Comparison of ENCODE assay signal across 8 cellular contexts in genomic region chr21:33403128-33403785, GRCh38. TPM values are rescaled to one million over a fixed set of nuclear protein-coding genes. Genes with fewer than 3 reads are reported as not detected.
DNase-seq lines count a peak whose midpoint lies in the region; ATAC-seq and TF ChIP-seq lines count a peak whose summit lies in the region.

Gene IFNGR2, plus strand, starts transcription at chr21:33403413. Its CDS starts 131 bp downstream, at chr21:33403544.

- H3K9me3 Mint-ChIP-seq in nephron, result no peaks in the 10 kb centered on the region

- DNase-seq in AG04450 (ENCODE audit: low read depth, low spot score) (no peak), NAMALWA (ENCODE audit: low spot score) (peak; percentile 53), activated T-helper 1 cell treated with Interleukin-2 at 50 U/mL for 16 hours (ENCODE audit: low read depth) (peak; percentile 41), fibroblast of pulmonary artery (ENCODE audit: low read depth) (peak; percentile 33), uterus (peak in 1 of 2 donors; percentile 48), NCI-H187 (lab: John Stamatoyannopoulos, UW) (no peak)

- peak; percentile 40 for ATAC-seq in GM19023 (IDR thresholded peaks at IDR 0.05; ENCODE audit: unreplicated experiment)

- TF ChIP-seq CTCF in AG04450 (IDR thresholded peaks at IDR 0.05; ENCODE audit: low read depth, low read length) (no peak), fibroblast of pulmonary artery (IDR thresholded peaks at IDR 0.05; ENCODE audit: low read length, missing control alignments) (no peak), nephron (IDR thresholded peaks at IDR 0.05; ENCODE audit: unreplicated experiment in 3 of 3) (no peak), uterus (IDR thresholded peaks at IDR 0.05) (no peak)

- CTCF ChIA-PET in AG04450 (lab: Charles Lee), result interaction anchor here (2.1 kb wide), 1 partner anchor 203 kb away, joined by 7 read pairs; no protein-coding TSS in a partner anchor

- H3K4me3 ChIP-seq in AG04450 (ENCODE audit: low read depth, low read length), result peak within 1 kb of the TSS; percentile 81
- H3K4me3 ChIP-seq in fibroblast of pulmonary artery (replicated peaks; ENCODE audit: low read depth, low read length), result peak within 1 kb of the TSS; percentile 83
- peak within 1 kb of the TSS; percentile 60 to 91 for H3K4me3 ChIP-seq in uterus

- peak within 1 kb of the TSS; percentile 95 to 96 (median 96) for H3K4me3 Mint-ChIP-seq in nephron

- H3K27ac Mint-ChIP-seq in nephron, result peak within 1 kb of the TSS; percentile 94 to 97 (median 97)

- H3K9me3 ChIP-seq in AG04450 (ENCODE audit: control insufficient read depth, insufficient read depth, low read length), result no peaks in the 10 kb centered on the region; the same call in 1 of the 2 replicates
- H3K9me3 ChIP-seq in uterus, result no peaks in the 10 kb centered on the region

- peaks cover 8% of the 10 kb centered on the region for H3K27me3 Mint-ChIP-seq in nephron (ENCODE audit: low read depth)

- no peaks in the 10 kb centered on the region for H3K36me3 ChIP-seq in uterus

- POLR2A ChIA-PET in AG04450 (lab: Yijun Ruan, JAX), result no interaction called here

- peaks cover 17% of the 10 kb centered on the region for H3K4me1 Mint-ChIP-seq in nephron

- peak within 1 kb of the TSS; percentile 75 for H3K27ac ChIP-seq in AG04450 (ENCODE audit: low read depth, low read length)
- peak within 1 kb of the TSS; percentile 83 to 93 for H3K27ac ChIP-seq in uterus

- intact Hi-C loops in uterus (cut with DNase I; ENCODE audit: low total_unique reads), result no loop called here

- H3K27me3 ChIP-seq in AG04450 (ENCODE audit: control insufficient read depth, insufficient read depth, low read length) (no peaks in the 10 kb centered on the region), uterus (no peaks in the 10 kb centered on the region)

- no peaks in the 10 kb centered on the region for H3K4me1 ChIP-seq in uterus

- peaks cover 7% of the 10 kb centered on the region for H3K36me3 Mint-ChIP-seq in nephron (ENCODE audit: low read depth)

- peak in 1 of 2 donors; percentile 40 for TF ChIP-seq POLR2A in uterus (IDR thresholded peaks at IDR 0.05)

RNA-seq across cellular contexts. Expression of gene IFNGR2, which starts in this region (rescaled TPM):
- 90.8 and 93.4 TPM in 2 replicates for polyA plus RNA-seq in AG04450 (2011; rRNA removed)
- 94.1 and 122 TPM in 2 replicates for polyA minus RNA-seq in AG04450 (2011; rRNA and poly(A)+ RNA removed)
- 10 to 100 TPM; 25.4 to 67.6 (median 58.3) TPM for total RNA-seq in uterus

Comparison
In these comparisons a context has a peak if more than half of its experiments do, and no peak if none do; other contexts are left out.
1. DNase-seq: peak in NAMALWA (single experiment), activated T-helper 1 cell treated with Interleukin-2 at 50 U/mL for 16 hours (single experiment) and fibroblast of pulmonary artery (single experiment); none in AG04450 (single experiment) and NCI-H187 (0 of 2).
2. Peak in every context shown above with its lines, with median percentiles within 50 percentile points of each other: H3K4me3 ChIP-seq.